25 cellular contexts compared by ENCODE assay signal in genomic region chr10:12909182-12909835, GRCh38.
"Had no signal": no experiment of that assay in that cellular context is flagged by ENCODE, and none has a peak within 500 bp of the region (broad histone marks: within the 10 kb centered on the region; RNA-seq: fewer than 3 reads in every experiment).

No MANE protein-coding gene starts in this region.

- H3K36me3 ChIP-seq: pancreas, prostate gland had no signal

- H3K9me3 Mint-ChIP-seq: nephron had no signal

- H3K4me1 ChIP-seq: pancreas, testis had no signal

- H3K27me3 ChIP-seq: pancreas, testis had no signal

- H3K27ac Mint-ChIP-seq: activated T-helper 1 cell treated with anti-CD3 and anti-CD28 coated beads, Interleukin-12 subunit alpha, Interleukin-12 subunit beta, Interleukin-2, Interleukin-4 antibody, amounts not matched to agents 30 ng/mL and 10 ng/mL and 1 ng/mL, durations not matched to agents 14 hours and 24 hours and 36 hours; nephron; T-helper 1 cell treated with Interleukin-12 subunit alpha and Interleukin-12 subunit beta and Interleukin-4 antibody, amounts not matched to agents 30 μg/mL and 1 μg/mL, for 36 hours; type B pancreatic cell had no signal

- DNase-seq: activated CD4-positive, alpha-beta T cell treated with anti-CD3 and anti-CD28 coated beads for 4 hours; activated CD4-positive, alpha-beta T cell treated with anti-CD3 and anti-CD28 coated beads, Interleukin-2, amount 50 U/mL, for 4 hours; activated gamma-delta T cell; activated naive CD4-positive, alpha-beta T cell treated with anti-CD3 and anti-CD28 coated beads, Interleukin-2, amount 50 U/mL, for 16 hours; activated T-cell treated with anti-CD3 and anti-CD28 coated beads, Interleukin-2, amount 50 U/mL, for 1 hour; amniotic stem cell; caudate nucleus; foreskin fibroblast; head of caudate nucleus; hippocampal formation; left cardiac atrium; midbrain; pancreas; stimulated activated CD4-positive, alpha-beta T cell treated with anti-CD3 and anti-CD28 coated beads, Interleukin-15, amount 100 ng/mL, for 24 hours; stimulated activated CD4-positive, alpha-beta T cell treated with anti-CD3 and anti-CD28 coated beads, Interleukin-2, amount 100 ng/mL, for 24 hours; stimulated activated naive CD4-positive, alpha-beta T cell; SW 1271; T-helper 9 cell had no signal

- H3K9me3 ChIP-seq: pancreas, prostate gland, testis had no signal

- H3K4me3 ChIP-seq: pancreas, prostate gland, testis had no signal

- ATAC-seq: left cardiac atrium, pancreas had no signal

- H3K4me3 Mint-ChIP-seq: activated T-helper 1 cell treated with anti-CD3 and anti-CD28 coated beads, Interleukin-12 subunit alpha, Interleukin-12 subunit beta, Interleukin-2, Interleukin-4 antibody, amounts not matched to agents 30 ng/mL and 10 ng/mL and 1 ng/mL, durations not matched to agents 14 hours and 24 hours and 36 hours; nephron; T-helper 1 cell treated with Interleukin-12 subunit alpha and Interleukin-12 subunit beta and Interleukin-4 antibody, amounts not matched to agents 30 μg/mL and 1 μg/mL, for 36 hours; type B pancreatic cell had no signal

- H3K27ac ChIP-seq: pancreas, prostate gland, VCaP had no signal
